Comparison of ENCODE assay signal across 9 cellular contexts in genomic region chr5:154368041-154368800, GRCh38.
DNase-seq lines count a peak whose midpoint lies in the region; ATAC-seq and TF ChIP-seq lines count a peak whose summit lies in the region.
"Had no signal": no experiment of that assay in that cellular context is flagged by ENCODE, and none has a peak within 500 bp of the region (broad histone marks: within the 10 kb centered on the region; RNA-seq: fewer than 3 reads in every experiment).

No MANE protein-coding gene starts in this region.

- H3K27ac ChIP-seq in epithelial cell of prostate: peak overlapping the region; percentile 84
- H3K27ac ChIP-seq: KMS-11 had no signal

- H3K4me3 ChIP-seq in NT2/D1 (ENCODE audit: insufficient read length, low read depth): no peak overlapping the region

- H3K4me1 ChIP-seq in NT2/D1 (ENCODE audit: insufficient read depth, insufficient read length): peaks cover 10% of the 10 kb centered on the region

- no peaks in the 10 kb centered on the region for H3K36me3 ChIP-seq in NT2/D1 (ENCODE audit: insufficient read depth, insufficient read length, low read length)

- ATAC-seq in HG02884 (IDR thresholded peaks at IDR 0.05; ENCODE audit: unreplicated experiment): no peak
- no peak for ATAC-seq in GM18873 (IDR thresholded peaks at IDR 0.05; ENCODE audit: low FRiP score, unreplicated experiment)

- H3K9ac ChIP-seq in NT2/D1 (ENCODE audit: insufficient read length, low read depth): no peak overlapping the region
- H3K9ac ChIP-seq: KMS-11 had no signal

- TF ChIP-seq CTCF in AG09319 (IDR thresholded peaks at IDR 0.05; ENCODE audit: low read depth, low read length): no peak

- H3K27me3 ChIP-seq in NT2/D1 (ENCODE audit: insufficient read depth, insufficient read length): no peaks in the 10 kb centered on the region

- H3K9me3 ChIP-seq in NT2/D1 (ENCODE audit: insufficient read depth, low read length): no peaks in the 10 kb centered on the region

- DNase-seq in AG09319 (ENCODE audit: extremely low read depth, low read depth) (peak; percentile 79), NT2/D1 (ENCODE audit: low read depth, low spot score) (peak; percentile 71), epithelial cell of prostate (ENCODE audit: low read depth, low spot score) (peak; percentile 50), myocyte (ENCODE audit: low read depth) (peak; percentile 83), NCI-H748 (lab: John Stamatoyannopoulos, UW; ENCODE audit: unreplicated experiment) (no peak)
- no peak for DNase-seq in effector CD4-positive, alpha-beta T cell

Comparison
In these comparisons a context has a peak if more than half of its experiments do, and no peak if none do; other contexts are left out.
1. DNase-seq: peak in AG09319 (single experiment), NT2/D1 (single experiment), epithelial cell of prostate (single experiment) and myocyte (single experiment); none in NCI-H748 (single experiment) and effector CD4-positive, alpha-beta T cell (single experiment).